ENCODE assay signal across 8 cellular contexts in genomic region chr1:32870615-32871363, GRCh38. TPM values are rescaled to one million over a fixed set of nuclear protein-coding genes. Genes with fewer than 3 reads are reported as not detected.
DNase-seq lines count a peak whose midpoint lies in the region; ATAC-seq and TF ChIP-seq lines count a peak whose summit lies in the region.

FNDC5 (minus strand) TSS chr1:32870912.

- no peak for TF ChIP-seq CTCF in breast epithelium (IDR thresholded peaks at IDR 0.05)

- peak within 1 kb of the TSS; percentile 73 for H3K4me3 Mint-ChIP-seq in activated T-cell treated with anti-CD3 and anti-CD28 coated beads, Interleukin-2, amount 50 U/mL, for 4 hours

- H3K27me3 Mint-ChIP-seq in activated T-cell treated with anti-CD3 and anti-CD28 coated beads, Interleukin-2, amount 50 U/mL, for 4 hours (ENCODE audit: low read depth): peaks cover 42% of the 10 kb centered on the region

- H3K9me3 ChIP-seq in breast epithelium: no peaks in the 10 kb centered on the region
- H3K9me3 ChIP-seq in Karpas-422 (ENCODE audit: low read length): no peaks in the 10 kb centered on the region

- H2AFZ ChIP-seq in Karpas-422 (ENCODE audit: low read length): no peak within 1 kb of the TSS

- no peak within 1 kb of the TSS for H3K9ac ChIP-seq in Karpas-422 (ENCODE audit: low read length)

- H3K79me2 ChIP-seq in Karpas-422 (ENCODE audit: low read length): no peaks in the 10 kb centered on the region

- no peaks in the 10 kb centered on the region for H3K9me3 Mint-ChIP-seq in activated T-cell treated with anti-CD3 and anti-CD28 coated beads, Interleukin-2, amount 50 U/mL, for 4 hours

- intact Hi-C loops in breast epithelium (cut with DNase I; ENCODE audit: low total_unique reads): no loop called here

- no peaks in the 10 kb centered on the region for H4K20me1 ChIP-seq in Karpas-422 (ENCODE audit: insufficient read depth, low read depth, low read length)

- TF ChIP-seq POLR2A in breast epithelium (IDR thresholded peaks at IDR 0.05): no peak

- H3K27ac ChIP-seq in breast epithelium: no peak within 1 kb of the TSS
- H3K27ac ChIP-seq in temporal lobe (ENCODE audit: low read depth, low read length): peak within 1 kb of the TSS; percentile 20
- H3K27ac ChIP-seq in Karpas-422 (ENCODE audit: low read length): no peak within 1 kb of the TSS

- H3K27me3 ChIP-seq in breast epithelium (no peaks in the 10 kb centered on the region), Karpas-422 (ENCODE audit: low read length) (no peaks in the 10 kb centered on the region)

- DNase-seq in activated T-cell treated with anti-CD3 and anti-CD28 coated beads, Interleukin-2, amount 50 U/mL, for 4 hours: no peak
- DNase-seq in activated T-cell treated with anti-CD3 and anti-CD28 coated beads for 4 hours (no peak), breast epithelium (ENCODE audit: low spot score in 2 of 2) (no peak), left kidney (ENCODE audit: low read depth, low spot score) (peak; percentile 91), OCI-M1 (lab: John Stamatoyannopoulos, UW) (no peak), 8988T (no peak), Karpas-422 (no peak)

- no peaks in the 10 kb centered on the region for H3K9me2 ChIP-seq in Karpas-422 (replicated peaks; ENCODE audit: insufficient read depth, low read length)

- peaks cover 9% of the 10 kb centered on the region for H3K36me3 Mint-ChIP-seq in activated T-cell treated with anti-CD3 and anti-CD28 coated beads, Interleukin-2, amount 50 U/mL, for 4 hours (ENCODE audit: insufficient read depth)

- H3K4me1 Mint-ChIP-seq in activated T-cell treated with anti-CD3 and anti-CD28 coated beads, Interleukin-2, amount 50 U/mL, for 4 hours (ENCODE audit: low read depth): peaks cover 20% of the 10 kb centered on the region

- no peaks in the 10 kb centered on the region for H3K36me3 ChIP-seq in breast epithelium
- H3K36me3 ChIP-seq in Karpas-422 (ENCODE audit: insufficient read depth, low read length): no peaks in the 10 kb centered on the region

- H3K4me2 ChIP-seq in Karpas-422 (ENCODE audit: low read depth, low read length, poor library complexity, severe bottlenecking): no peak within 1 kb of the TSS

- peak; percentile 31 to 41 for ATAC-seq in activated T-cell treated with anti-CD3 and anti-CD28 coated beads, Interleukin-2, amount 50 U/mL, for 4 hours

- H3K4me1 ChIP-seq in breast epithelium (peaks cover 0 to 3% of the 10 kb centered on the region in 2 donors), Karpas-422 (ENCODE audit: low read length) (peaks cover 12% of the 10 kb centered on the region)

- H3K4me3 ChIP-seq in breast epithelium (peak within 1 kb of the TSS; percentile 46 to 70 (median 52)), Karpas-422 (ENCODE audit: low read length) (no peak within 1 kb of the TSS)

RNA-seq across cellular contexts. Expression of gene FNDC5, which starts in this region (rescaled TPM):
- total RNA-seq in activated T-cell treated with anti-CD3 and anti-CD28 coated beads, Interleukin-2, amount 50 U/mL, for 4 hours: not detected
- total RNA-seq in breast epithelium (under 1 TPM in 2 of 3 donors, not detected in 1; 0.59 to 0.96 TPM), temporal lobe (15.0 TPM)
- total RNA-seq in Karpas-422 (2014; rRNA removed; shearing (Covaris generic); ENCODE audit: low replicate concordance): not detected in 2 replicates

Comparison
In these comparisons a context has a peak if more than half of its experiments do, and no peak if none do; other contexts are left out.
1. Peak in ATAC-seq in activated T-cell treated with anti-CD3 and anti-CD28 coated beads, Interleukin-2, amount 50 U/mL, for 4 hours; RNA of the gene not detected or under 1 TPM.